Comparison of ENCODE assay signal across 19 cellular contexts in genomic region chr6:166331503-166332133, GRCh38. TPM values are rescaled to one million over a fixed set of nuclear protein-coding genes. Genes with fewer than 3 reads are reported as not detected.
"Had no signal": no experiment of that assay in that cellular context is flagged by ENCODE, and none has a peak within 500 bp of the region (broad histone marks: within the 10 kb centered on the region; RNA-seq: fewer than 3 reads in every experiment).

No MANE protein-coding gene starts in this region.

- H3K27me3 ChIP-seq: esophagus squamous epithelium, spleen had no signal

- H3K9me3 ChIP-seq: esophagus squamous epithelium, lower lobe of right lung, spleen had no signal

- DNase-seq: activated CD4-positive, alpha-beta T cell treated with anti-CD3 and anti-CD28 coated beads, Interleukin-2, amount 10 ng/mL, durations not matched to agents 7 days and 5 days; activated CD4-positive, CD25-positive, alpha-beta regulatory T cell; activated CD8-positive, alpha-beta memory T cell treated with anti-CD3 and anti-CD28 coated beads for 24 hours; activated gamma-delta T cell treated with Interleukin-2 at 50 U/mL for 16 hours; activated naive CD8-positive, alpha-beta T cell treated with anti-CD3 and anti-CD28 coated beads for 36 hours; cortex of kidney; effector CD8-positive, alpha-beta T cell; esophagus squamous epithelium; left cardiac atrium; lower lobe of right lung; spleen; stimulated activated naive CD8-positive, alpha-beta T cell treated with anti-CD3 and anti-CD28 coated beads, Interleukin-15, amount 100 ng/mL, for 72 hours had no signal

- H3K4me3 ChIP-seq: esophagus squamous epithelium, lower lobe of right lung, spleen had no signal

- ATAC-seq: stimulated activated naive CD8-positive, alpha-beta T cell treated with anti-CD3 and anti-CD28 coated beads, Interleukin-15, amount 100 ng/mL, for 72 hours had no signal

- H3K27ac ChIP-seq: esophagus squamous epithelium, lower lobe of right lung, spleen had no signal

RNA-seq across cellular contexts. Expression of gene PRR18, which starts 23.4 kb away (rescaled TPM):
- total RNA-seq: activated CD4-positive, alpha-beta T cell treated with anti-CD3 and anti-CD28 coated beads, Interleukin-2, amount 10 ng/mL, durations not matched to agents 7 days and 5 days; endothelial cell of umbilical vein; esophagus squamous epithelium; osteoblast; pulmonary artery endothelial cell; sciatic nerve; T-helper 2 cell treated with Interferon-gamma antibody and Interleukin-4, amounts not matched to agents 100 ng/mL and 5 ng/mL, for 36 hours; urinary bladder had no signal
- polyA plus RNA-seq: endothelial cell of umbilical vein, neural cell, urinary bladder had no signal
